In the genomic region with DNA sequence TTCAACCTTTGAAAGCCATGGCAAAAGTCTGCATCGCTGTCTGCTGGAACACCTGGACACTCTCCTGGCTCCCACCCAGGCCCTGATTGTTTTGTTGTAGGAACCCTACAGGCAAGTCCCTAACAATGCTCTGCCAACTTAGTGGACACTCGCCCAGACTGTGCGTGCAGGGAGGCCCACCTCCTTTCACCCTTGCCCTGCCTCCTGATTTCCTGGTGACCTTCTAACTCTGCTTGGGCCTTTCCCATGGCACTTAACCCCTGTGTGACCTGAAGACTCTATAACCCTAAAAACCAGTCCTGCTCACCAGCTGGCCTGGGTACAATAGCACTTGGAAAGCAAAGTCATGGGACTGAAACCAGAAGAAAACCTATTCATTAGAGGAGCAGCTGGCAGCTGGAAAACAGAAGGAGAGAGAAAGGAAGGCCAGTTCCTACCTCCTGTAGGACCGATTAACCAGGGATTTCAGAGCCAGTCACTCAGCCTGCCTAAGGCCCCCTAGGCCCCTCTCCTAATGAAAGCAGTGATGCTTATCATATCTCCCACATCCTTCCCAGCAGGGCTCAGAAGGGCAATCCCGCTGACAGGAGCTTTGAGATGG, we compare ENCODE assay signal across 13 cellular contexts.
DNase-seq lines count a peak whose midpoint lies in the region; ATAC-seq and TF ChIP-seq lines count a peak whose summit lies in the region.
"Had no signal": no experiment of that assay in that cellular context is flagged by ENCODE, and none has a peak within 500 bp of the region (broad histone marks: within the 10 kb centered on the region; RNA-seq: fewer than 3 reads in every experiment).

No MANE protein-coding gene starts in this region.

- no peak for TF ChIP-seq EP300 in stomach (IDR thresholded peaks at IDR 0.05)

- TF ChIP-seq POLR2A in Peyer's patch (IDR thresholded peaks at IDR 0.05) = no peak
- TF ChIP-seq POLR2A in stomach (IDR thresholded peaks at IDR 0.05) = no peak

- H3K4me3 ChIP-seq in Peyer's patch = no peak overlapping the region
- no peak overlapping the region for H3K4me3 ChIP-seq in stomach
- H3K4me3 ChIP-seq: gastrocnemius medialis, sigmoid colon had no signal

- peaks cover 0 to 42% (median 4%) of the 10 kb centered on the region in 4 donors for H3K4me1 ChIP-seq in Peyer's patch
- H3K4me1 ChIP-seq in stomach = peaks cover 0 to 44% (median 28%) of the 10 kb centered on the region in 4 donors
- H3K4me1 ChIP-seq: gastrocnemius medialis, sigmoid colon had no signal

- H3K27ac ChIP-seq in Peyer's patch (peak overlapping the region; percentile 0 to 54 (median 16)), stomach (peak overlapping the region; percentile 4 to 69 (median 54))
- H3K27ac ChIP-seq: gastrocnemius medialis, sigmoid colon had no signal

- no peaks in the 10 kb centered on the region for H3K36me3 ChIP-seq in Peyer's patch
- H3K36me3 ChIP-seq in stomach = no peaks in the 10 kb centered on the region
- H3K36me3 ChIP-seq: gastrocnemius medialis, sigmoid colon had no signal

- peak; percentile 15 for ATAC-seq in Right ventricle myocardium superior (ENCODE audit: poor library complexity)
- no peak for ATAC-seq in left ventricle myocardium superior
- no peak for ATAC-seq in GM18868 (IDR thresholded peaks at IDR 0.05; ENCODE audit: unreplicated experiment)
- no peak for ATAC-seq in GM19395 (IDR thresholded peaks at IDR 0.05; ENCODE audit: unreplicated experiment)
- ATAC-seq: gastrocnemius medialis had no signal

- H3K9me3 ChIP-seq in Peyer's patch (no peaks in the 10 kb centered on the region), stomach (no peaks in the 10 kb centered on the region)
- H3K9me3 ChIP-seq: gastrocnemius medialis, sigmoid colon had no signal

- TF ChIP-seq CTCF in Peyer's patch (IDR thresholded peaks at IDR 0.05) (no peak), stomach (IDR thresholded peaks at IDR 0.05) (no peak)

- intact Hi-C loops in Right ventricle myocardium superior (cut with DNase I) (no loop called here), left ventricle myocardium superior (cut with micrococcal nuclease) (no loop called here), stomach (cut with DNase I; ENCODE audit: low total_unique reads) (no loop called here)

- DNase-seq in Right ventricle myocardium superior (no peak), left ventricle myocardium superior (no peak), Peyer's patch (no peak), islet precursor cell (peak; percentile 76), stomach (peak; percentile 90), NCI-H128 (lab: John Stamatoyannopoulos, UW; ENCODE audit: unreplicated experiment) (no peak)
- DNase-seq: activated naive CD4-positive, alpha-beta T cell treated with anti-CD3 and anti-CD28 coated beads, Interleukin-2, amount 10 ng/mL, durations not matched to agents 7 days and 5 days; gastrocnemius medialis; KG1; midbrain; sigmoid colon had no signal

- H3K27me3 ChIP-seq in Peyer's patch = no peaks in the 10 kb centered on the region
- no peaks in the 10 kb centered on the region for H3K27me3 ChIP-seq in stomach
- H3K27me3 ChIP-seq: gastrocnemius medialis, sigmoid colon had no signal

- 29 to 42% (median 36%) methylated on average over 4 to 5 of the region's 5 CpGs for WGBS in stomach, 5 donors

Comparison
In these comparisons a context has a peak if more than half of its experiments do, and no peak if none do; other contexts are left out.
1. DNase-seq: peak in islet precursor cell (single experiment) and stomach (single experiment); none in Right ventricle myocardium superior (single experiment), left ventricle myocardium superior (single experiment), Peyer's patch (0 of 3) and NCI-H128 (single experiment).